ENCODE assay signal across 3 cellular contexts in the genomic region with DNA sequence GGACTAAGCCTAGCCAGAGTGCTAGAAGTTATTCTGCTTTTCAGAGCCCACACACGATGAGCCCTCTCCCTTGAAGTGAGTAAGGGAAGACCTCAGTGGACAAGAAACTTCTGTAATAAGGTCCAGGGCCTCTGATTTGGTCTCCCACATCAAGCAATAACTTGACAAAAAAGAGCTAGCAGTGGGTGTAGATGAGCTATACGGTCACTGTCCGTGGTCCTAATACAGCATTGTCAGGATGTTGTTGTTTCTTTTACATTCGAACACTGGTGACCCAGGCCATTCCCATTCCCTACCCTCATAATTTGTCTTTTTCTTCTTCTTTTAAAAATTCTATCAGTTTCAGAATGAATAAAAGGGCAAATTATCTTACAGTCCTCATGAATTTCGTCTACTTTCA.
TF ChIP-seq lines count a peak whose summit lies in the region.

No MANE protein-coding gene starts in this region.

TF ChIP-seq in SK-N-SH, 30 proteins besides CTCF, POLR2A, EP300 and RAD21 (continued from another document):
- TF ChIP-seq, protein P1, sequence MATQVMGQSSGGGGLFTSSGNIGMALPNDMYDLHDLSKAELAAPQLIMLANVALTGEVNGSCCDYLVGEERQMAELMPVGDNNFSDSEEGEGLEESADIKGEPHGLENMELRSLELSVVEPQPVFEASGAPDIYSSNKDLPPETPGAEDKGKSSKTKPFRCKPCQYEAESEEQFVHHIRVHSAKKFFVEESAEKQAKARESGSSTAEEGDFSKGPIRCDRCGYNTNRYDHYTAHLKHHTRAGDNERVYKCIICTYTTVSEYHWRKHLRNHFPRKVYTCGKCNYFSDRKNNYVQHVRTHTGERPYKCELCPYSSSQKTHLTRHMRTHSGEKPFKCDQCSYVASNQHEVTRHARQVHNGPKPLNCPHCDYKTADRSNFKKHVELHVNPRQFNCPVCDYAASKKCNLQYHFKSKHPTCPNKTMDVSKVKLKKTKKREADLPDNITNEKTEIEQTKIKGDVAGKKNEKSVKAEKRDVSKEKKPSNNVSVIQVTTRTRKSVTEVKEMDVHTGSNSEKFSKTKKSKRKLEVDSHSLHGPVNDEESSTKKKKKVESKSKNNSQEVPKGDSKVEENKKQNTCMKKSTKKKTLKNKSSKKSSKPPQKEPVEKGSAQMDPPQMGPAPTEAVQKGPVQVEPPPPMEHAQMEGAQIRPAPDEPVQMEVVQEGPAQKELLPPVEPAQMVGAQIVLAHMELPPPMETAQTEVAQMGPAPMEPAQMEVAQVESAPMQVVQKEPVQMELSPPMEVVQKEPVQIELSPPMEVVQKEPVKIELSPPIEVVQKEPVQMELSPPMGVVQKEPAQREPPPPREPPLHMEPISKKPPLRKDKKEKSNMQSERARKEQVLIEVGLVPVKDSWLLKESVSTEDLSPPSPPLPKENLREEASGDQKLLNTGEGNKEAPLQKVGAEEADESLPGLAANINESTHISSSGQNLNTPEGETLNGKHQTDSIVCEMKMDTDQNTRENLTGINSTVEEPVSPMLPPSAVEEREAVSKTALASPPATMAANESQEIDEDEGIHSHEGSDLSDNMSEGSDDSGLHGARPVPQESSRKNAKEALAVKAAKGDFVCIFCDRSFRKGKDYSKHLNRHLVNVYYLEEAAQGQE (IDR thresholded peaks at IDR 0.05; ENCODE audit: low read depth, low read length) = peak; percentile 95
- TF ChIP-seq TCF12 (IDR thresholded peaks at IDR 0.05) = no peak

TF ChIP-seq in SK-N-SH treated with all-trans-retinoic acid at 6 μM for 48 hours, 23 proteins besides CTCF, POLR2A, EP300 and RAD21 (continued from another document):
- TF ChIP-seq, protein P2, sequence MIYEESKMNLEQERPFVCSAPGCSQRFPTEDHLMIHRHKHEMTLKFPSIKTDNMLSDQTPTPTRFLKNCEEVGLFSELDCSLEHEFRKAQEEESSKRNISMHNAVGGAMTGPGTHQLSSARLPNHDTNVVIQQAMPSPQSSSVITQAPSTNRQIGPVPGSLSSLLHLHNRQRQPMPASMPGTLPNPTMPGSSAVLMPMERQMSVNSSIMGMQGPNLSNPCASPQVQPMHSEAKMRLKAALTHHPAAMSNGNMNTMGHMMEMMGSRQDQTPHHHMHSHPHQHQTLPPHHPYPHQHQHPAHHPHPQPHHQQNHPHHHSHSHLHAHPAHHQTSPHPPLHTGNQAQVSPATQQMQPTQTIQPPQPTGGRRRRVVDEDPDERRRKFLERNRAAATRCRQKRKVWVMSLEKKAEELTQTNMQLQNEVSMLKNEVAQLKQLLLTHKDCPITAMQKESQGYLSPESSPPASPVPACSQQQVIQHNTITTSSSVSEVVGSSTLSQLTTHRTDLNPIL (CRISPR knock-in tag; IDR thresholded peaks at IDR 0.05; ENCODE audit: low read depth) = no peak
- no peak for TF ChIP-seq SNAI2 (CRISPR knock-in tag; IDR thresholded peaks at IDR 0.05)
- TF ChIP-seq, protein P3, sequence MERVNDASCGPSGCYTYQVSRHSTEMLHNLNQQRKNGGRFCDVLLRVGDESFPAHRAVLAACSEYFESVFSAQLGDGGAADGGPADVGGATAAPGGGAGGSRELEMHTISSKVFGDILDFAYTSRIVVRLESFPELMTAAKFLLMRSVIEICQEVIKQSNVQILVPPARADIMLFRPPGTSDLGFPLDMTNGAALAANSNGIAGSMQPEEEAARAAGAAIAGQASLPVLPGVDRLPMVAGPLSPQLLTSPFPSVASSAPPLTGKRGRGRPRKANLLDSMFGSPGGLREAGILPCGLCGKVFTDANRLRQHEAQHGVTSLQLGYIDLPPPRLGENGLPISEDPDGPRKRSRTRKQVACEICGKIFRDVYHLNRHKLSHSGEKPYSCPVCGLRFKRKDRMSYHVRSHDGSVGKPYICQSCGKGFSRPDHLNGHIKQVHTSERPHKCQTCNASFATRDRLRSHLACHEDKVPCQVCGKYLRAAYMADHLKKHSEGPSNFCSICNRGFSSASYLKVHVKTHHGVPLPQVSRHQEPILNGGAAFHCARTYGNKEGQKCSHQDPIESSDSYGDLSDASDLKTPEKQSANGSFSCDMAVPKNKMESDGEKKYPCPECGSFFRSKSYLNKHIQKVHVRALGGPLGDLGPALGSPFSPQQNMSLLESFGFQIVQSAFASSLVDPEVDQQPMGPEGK (CRISPR knock-in tag; IDR thresholded peaks at IDR 0.05; ENCODE audit: borderline replicate concordance) = no peak
- TF ChIP-seq GLIS3 (CRISPR knock-in tag; IDR thresholded peaks at IDR 0.05) = no peak
- TF ChIP-seq, protein P4, sequence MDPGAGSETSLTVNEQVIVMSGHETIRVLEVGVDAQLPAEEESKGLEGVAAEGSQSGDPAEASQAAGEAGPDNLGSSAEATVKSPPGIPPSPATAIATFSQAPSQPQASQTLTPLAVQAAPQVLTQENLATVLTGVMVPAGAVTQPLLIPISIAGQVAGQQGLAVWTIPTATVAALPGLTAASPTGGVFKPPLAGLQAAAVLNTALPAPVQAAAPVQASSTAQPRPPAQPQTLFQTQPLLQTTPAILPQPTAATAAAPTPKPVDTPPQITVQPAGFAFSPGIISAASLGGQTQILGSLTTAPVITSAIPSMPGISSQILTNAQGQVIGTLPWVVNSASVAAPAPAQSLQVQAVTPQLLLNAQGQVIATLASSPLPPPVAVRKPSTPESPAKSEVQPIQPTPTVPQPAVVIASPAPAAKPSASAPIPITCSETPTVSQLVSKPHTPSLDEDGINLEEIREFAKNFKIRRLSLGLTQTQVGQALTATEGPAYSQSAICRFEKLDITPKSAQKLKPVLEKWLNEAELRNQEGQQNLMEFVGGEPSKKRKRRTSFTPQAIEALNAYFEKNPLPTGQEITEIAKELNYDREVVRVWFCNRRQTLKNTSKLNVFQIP (CRISPR knock-in tag; IDR thresholded peaks at IDR 0.05; ENCODE audit: borderline replicate concordance, low read depth) = no peak
- TF ChIP-seq RARB (CRISPR knock-in tag; IDR thresholded peaks at IDR 0.05) = no peak
- no peak for TF ChIP-seq ZFP3 (CRISPR knock-in tag; IDR thresholded peaks at IDR 0.05)
- TF ChIP-seq CSDC2 (CRISPR knock-in tag; IDR thresholded peaks at IDR 0.05) = no peak
- no peak for TF ChIP-seq ZNF70 (CRISPR knock-in tag; IDR thresholded peaks at IDR 0.05)
- TF ChIP-seq ZC3H10 (CRISPR knock-in tag; IDR thresholded peaks at IDR 0.05) = no peak
- TF ChIP-seq ZNF8 (CRISPR knock-in tag; IDR thresholded peaks at IDR 0.05) = no peak
- TF ChIP-seq ARNTL (CRISPR knock-in tag; IDR thresholded peaks at IDR 0.05; ENCODE audit: borderline replicate concordance, low read depth) = no peak
- TF ChIP-seq TOX (CRISPR knock-in tag; IDR thresholded peaks at IDR 0.05; ENCODE audit: borderline replicate concordance) = no peak
- TF ChIP-seq ZNF565 (CRISPR knock-in tag; conservative IDR thresholded peaks at IDR 0.05; ENCODE audit: low read depth) = no peak
- TF ChIP-seq PPARA (CRISPR knock-in tag; IDR thresholded peaks at IDR 0.05; ENCODE audit: borderline replicate concordance) = no peak

TF ChIP-seq in endothelial cell of umbilical vein, 7 proteins besides CTCF, POLR2A, EP300 and RAD21 (continued from another document):
- TF ChIP-seq, protein P5, sequence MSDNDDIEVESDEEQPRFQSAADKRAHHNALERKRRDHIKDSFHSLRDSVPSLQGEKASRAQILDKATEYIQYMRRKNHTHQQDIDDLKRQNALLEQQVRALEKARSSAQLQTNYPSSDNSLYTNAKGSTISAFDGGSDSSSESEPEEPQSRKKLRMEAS (IDR thresholded peaks at IDR 0.05; ENCODE audit: insufficient read depth, insufficient read length) = no peak
- no peak for TF ChIP-seq MYC (IDR thresholded peaks at IDR 0.05; ENCODE audit: low read depth, low read length)
